Comparison of ENCODE assay signal across 25 cellular contexts in genomic region chr6:50902260-50902659, GRCh38.
"Had no signal": no experiment of that assay in that cellular context is flagged by ENCODE, and none has a peak within 500 bp of the region (broad histone marks: within the 10 kb centered on the region; RNA-seq: fewer than 3 reads in every experiment).

No MANE protein-coding gene starts in this region.

- DNase-seq: natural killer cell; occipital lobe; ovary; posterior cingulate gyrus; psoas muscle; right cardiac atrium; stimulated activated CD4-positive, alpha-beta T cell treated with anti-CD3 and anti-CD28 coated beads, Interleukin-15, amount 100 ng/mL, for 24 hours; stimulated activated CD4-positive, alpha-beta T cell treated with anti-CD3 and anti-CD28 coated beads, Interleukin-2, amount 100 ng/mL, for 24 hours; stimulated activated CD4-positive, alpha-beta T cell treated with anti-CD3 and anti-CD28 coated beads, Interleukin-2, amount 100 ng/mL, for 48 hours; stimulated activated CD4-positive, alpha-beta T cell treated with anti-CD3 and anti-CD28 coated beads, Interleukin-4, amount 100 ng/mL, for 24 hours; stimulated activated naive B cell treated with anti-CD40 and anti-IgM and Interleukin-4, amounts not matched to agents 10 μg/mL and 1 μg/mL and 100 μg/mL, for 72 hours; stimulated activated naive CD4-positive, alpha-beta T cell treated with Interleukin-2 at 50 U/mL for 16 hours; stomach; thyroid gland; trophoblast cell; upper lobe of left lung had no signal

- FAIRE-seq: urothelium cell line had no signal

- H3K36me3 ChIP-seq: neural progenitor cell, ovary, stomach, thoracic aorta, thyroid gland, tibial nerve, upper lobe of left lung, vagina had no signal

- H3K27ac ChIP-seq: neural progenitor cell, ovary, parathyroid adenoma, psoas muscle, skin epidermis, stomach, thoracic aorta, thyroid gland, tibial nerve, upper lobe of left lung, vagina had no signal

- H3K4me1 ChIP-seq: neural progenitor cell, parathyroid adenoma, psoas muscle, stomach, thyroid gland, tibial nerve, upper lobe of left lung, vagina had no signal

- H3K9me3 ChIP-seq: ovary, psoas muscle, stomach, thoracic aorta, thyroid gland, tibial nerve, upper lobe of left lung, vagina had no signal

- H2AFZ ChIP-seq: neural progenitor cell, parathyroid adenoma had no signal

- H3K9ac ChIP-seq: neural progenitor cell, parathyroid adenoma had no signal

- H3K79me2 ChIP-seq: parathyroid adenoma had no signal

- H3K27me3 ChIP-seq: neural progenitor cell, ovary, stomach, thyroid gland, tibial nerve, upper lobe of left lung, vagina had no signal

- ATAC-seq: natural killer cell; psoas muscle; right cardiac atrium; sciatic nerve; stimulated activated effector memory CD8-positive, alpha-beta T cell treated with anti-CD3 and anti-CD28 coated beads, Interleukin-12 subunit alpha, Interleukin-12 subunit beta, amount 100 ng/mL, for 72 hours; stimulated activated naive B cell treated with anti-CD40 and anti-IgM and Interleukin-4, amounts not matched to agents 10 μg/mL and 1 μg/mL and 100 μg/mL, for 72 hours had no signal

- H3K4me3 ChIP-seq: neural progenitor cell, ovary, psoas muscle, skin epidermis, stomach, thoracic aorta, thyroid gland, tibial nerve, upper lobe of left lung, vagina had no signal

- H3K4me2 ChIP-seq: neural progenitor cell had no signal
